29 cellular contexts compared by ENCODE assay signal in genomic region chr5:80780024-80780423, GRCh38.
"Had no signal": no experiment of that assay in that cellular context is flagged by ENCODE, and none has a peak within 500 bp of the region (broad histone marks: within the 10 kb centered on the region; RNA-seq: fewer than 3 reads in every experiment).

No MANE protein-coding gene starts in this region.

- ATAC-seq: naive thymus-derived CD8-positive, alpha-beta T cell; natural killer cell treated with Interleukin-12 subunit alpha and Interleukin-12 subunit beta and Interleukin-15 and Interleukin-18, amount 100 ng/mL, for 72 hours; pancreas; right cardiac atrium; sciatic nerve; stimulated activated memory B cell treated with anti-CD40 and anti-IgM and Interleukin-4, amounts not matched to agents 10 μg/mL and 1 μg/mL and 100 μg/mL, for 72 hours; stimulated activated naive CD8-positive, alpha-beta T cell treated with anti-CD3 and anti-CD28 coated beads, Interleukin-15, amount 100 ng/mL, for 72 hours; stimulated activated naive CD8-positive, alpha-beta T cell treated with anti-CD3 and anti-CD28 coated beads, Interleukin-15, Interleukin-2, amounts not matched to agents 100 U/mL and 50 U/mL, for 24 hours had no signal

- H3K4me2 ChIP-seq: smooth muscle cell had no signal

- H3K27ac ChIP-seq: neutrophil, pancreas, prostate gland, skin epidermis, spleen, suprapubic skin, testis, tibial nerve, upper lobe of left lung, vagina had no signal

- DNase-seq: naive thymus-derived CD8-positive, alpha-beta T cell; nephron progenitor cell; nucleus accumbens; pancreas; right cardiac atrium; spleen; stimulated activated CD4-positive, alpha-beta T cell treated with anti-CD3 and anti-CD28 coated beads, Interleukin-12 subunit alpha, Interleukin-12 subunit beta, amount 100 ng/mL, for 4 hours; stimulated activated CD4-positive, alpha-beta T cell treated with anti-CD3 and anti-CD28 coated beads, Interleukin-1b, Interleukin-23, amount 100 ng/mL, for 48 hours; stimulated activated CD4-positive, alpha-beta T cell treated with anti-CD3 and anti-CD28 coated beads, Interleukin-4, amount 100 ng/mL, for 1 hour; stimulated activated CD4-positive, alpha-beta T cell treated with anti-CD3 and anti-CD28 coated beads, Interleukin-4, amount 100 ng/mL, for 4 hours; stimulated activated CD8-positive, alpha-beta memory T cell treated with anti-CD3 and anti-CD28 coated beads, Interleukin-4, amount 100 ng/mL, for 48 hours; stimulated activated naive CD4-positive, alpha-beta T cell; stimulated activated naive CD8-positive, alpha-beta T cell treated with anti-CD3 and anti-CD28 coated beads, Interleukin-15, amount 100 ng/mL, for 72 hours; stimulated activated naive CD8-positive, alpha-beta T cell treated with anti-CD3 and anti-CD28 coated beads, Interleukin-15, Interleukin-2, amounts not matched to agents 100 U/mL and 50 U/mL, for 24 hours; substantia nigra; testis; trophoblast cell; upper lobe of left lung had no signal

- FAIRE-seq: pancreas, urothelium cell line had no signal

- H3K4me1 ChIP-seq: pancreas, prostate gland, spleen, suprapubic skin, testis, tibial nerve, upper lobe of left lung, vagina had no signal

- H3K4me3 ChIP-seq: pancreas, prostate gland, skin epidermis, smooth muscle cell, spleen, suprapubic skin, testis, tibial nerve, upper lobe of left lung, vagina had no signal

- H3K9me3 ChIP-seq: neutrophil, pancreas, prostate gland, spleen, suprapubic skin, testis, tibial nerve, upper lobe of left lung, vagina had no signal

- H3K36me3 ChIP-seq: pancreas, prostate gland had no signal

- H3K27me3 ChIP-seq: neutrophil, pancreas, spleen, suprapubic skin, testis, tibial nerve, upper lobe of left lung, vagina had no signal
